ENCODE assay signal across 8 cellular contexts in the genomic region with DNA sequence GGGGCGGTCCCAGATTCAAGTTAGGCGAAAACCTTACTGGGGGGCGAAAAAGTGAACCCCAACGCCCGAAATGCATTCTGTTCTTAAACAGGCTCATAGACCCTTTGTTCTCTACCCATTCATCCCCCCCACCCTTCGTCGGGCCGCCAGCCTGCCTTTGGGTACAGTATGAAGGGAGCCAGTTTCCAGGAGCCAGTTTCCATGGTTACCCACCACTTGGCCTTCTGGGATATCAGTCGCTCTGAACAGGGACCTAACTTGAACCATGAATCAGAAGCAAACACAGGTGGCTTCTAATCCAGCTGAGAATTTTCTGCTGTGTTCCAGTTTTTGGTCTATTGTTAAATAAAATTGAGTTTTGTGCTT. TPM values are rescaled to one million over a fixed set of nuclear protein-coding genes. Genes with fewer than 3 reads are reported as not detected.
A peak's percentile ranks its signal among the peaks of the same experiment; 100 is the strongest.
DNase-seq lines count a peak whose midpoint lies in the region; ATAC-seq lines count a peak whose summit lies in the region.

No MANE protein-coding gene starts in this region.

- H3K4me1 Mint-ChIP-seq in activated CD8-positive, alpha-beta T cell treated with anti-CD3 and anti-CD28 coated beads, Interleukin-2, amount 10 ng/mL, durations not matched to agents 7 days and 5 days (ENCODE audit: low read depth), result peaks cover 22% of the 10 kb centered on the region

- H3K9me3 Mint-ChIP-seq in activated CD8-positive, alpha-beta T cell treated with anti-CD3 and anti-CD28 coated beads, Interleukin-2, amount 10 ng/mL, durations not matched to agents 7 days and 5 days (ENCODE audit: insufficient read depth), result peaks cover 7% of the 10 kb centered on the region

- ATAC-seq in HG03280 (IDR thresholded peaks at IDR 0.05; ENCODE audit: unreplicated experiment), result peak; percentile 50
- peak; percentile 77 for ATAC-seq in activated CD8-positive, alpha-beta T cell treated with anti-CD3 and anti-CD28 coated beads, Interleukin-2, amount 10 ng/mL, durations not matched to agents 7 days and 5 days

- peak overlapping the region; percentile 100 for H3K4me3 Mint-ChIP-seq in activated CD8-positive, alpha-beta T cell treated with anti-CD3 and anti-CD28 coated beads, Interleukin-2, amount 10 ng/mL, durations not matched to agents 7 days and 5 days

- peak overlapping the region; percentile 100 for H3K27ac Mint-ChIP-seq in activated CD8-positive, alpha-beta T cell treated with anti-CD3 and anti-CD28 coated beads, Interleukin-2, amount 10 ng/mL, durations not matched to agents 7 days and 5 days

- peak; percentile 36 for DNase-seq in NK-92 treated with Interleukin-12 subunit alpha and Interleukin-12 subunit beta, amount 100 ng/mL, for 24 hours (lab: John Stamatoyannopoulos, UW)
- DNase-seq in NK-92 (lab: John Stamatoyannopoulos, UW; ENCODE audit: unreplicated experiment) (no peak), NCI-H524 treated with DMSO at 0.1 percent for 48 hours (lab: John Stamatoyannopoulos, UW) (peak; percentile 59), lung microvascular endothelial cell (ENCODE audit: low read depth in 2 of 2) (peak; percentile 79 to 82)
- DNase-seq in activated CD8-positive, alpha-beta T cell treated with anti-CD3 and anti-CD28 coated beads, Interleukin-2, amount 10 ng/mL, durations not matched to agents 7 days and 5 days, result peak; percentile 71
- peak; percentile 55 for DNase-seq in effector CD8-positive, alpha-beta T cell (lab: John Stamatoyannopoulos, UW)
- peak; percentile 8 to 17 (median 15) for DNase-seq in stimulated activated CD4-positive, alpha-beta T cell treated with anti-CD3 and anti-CD28 coated beads, TNF-alpha, amount 100 ng/mL, for 4 hours (ENCODE audit: low read depth in 3 of 3)

- H3K27me3 Mint-ChIP-seq in activated CD8-positive, alpha-beta T cell treated with anti-CD3 and anti-CD28 coated beads, Interleukin-2, amount 10 ng/mL, durations not matched to agents 7 days and 5 days (ENCODE audit: low read depth), result no peaks in the 10 kb centered on the region

- H3K36me3 Mint-ChIP-seq in activated CD8-positive, alpha-beta T cell treated with anti-CD3 and anti-CD28 coated beads, Interleukin-2, amount 10 ng/mL, durations not matched to agents 7 days and 5 days (ENCODE audit: low read depth), result peaks cover 15% of the 10 kb centered on the region

- CTCF ChIA-PET in activated CD8-positive, alpha-beta T cell treated with anti-CD3 and anti-CD28 coated beads, Interleukin-2, amount 10 ng/mL, durations not matched to agents 7 days and 5 days (lab: Charles Lee), result interaction anchor here (0.9 to 1.6 kb wide), 4 partner anchors 44 to 263 kb away, joined by 3 to 7 read pairs (median 4); no protein-coding TSS in a partner anchor

- POLR2A ChIA-PET in activated CD8-positive, alpha-beta T cell treated with anti-CD3 and anti-CD28 coated beads, Interleukin-2, amount 10 ng/mL, durations not matched to agents 7 days and 5 days (lab: Charles Lee), result interaction anchor here (1.2 to 2.0 kb wide), 2 partner anchors 53 to 277 kb away, joined by 4 to 27 read pairs; partner anchors contain the start of gene CLTC

RNA-seq across cellular contexts. Expression of gene DHX40, which starts 0.5 kb away (rescaled TPM):
- 10 to 100 TPM; 17.7 to 20.8 TPM for total RNA-seq in activated CD8-positive, alpha-beta T cell treated with anti-CD3 and anti-CD28 coated beads, Interleukin-2, amount 10 ng/mL, durations not matched to agents 7 days and 5 days
- 37.1 and 40.1 TPM in 2 replicates for total RNA-seq in lung microvascular endothelial cell

RNA-seq across cellular contexts. Expression of gene CLTC, which starts 53.8 kb away (rescaled TPM):
- 100 to 1,000 TPM; 126 to 131 TPM for total RNA-seq in activated CD8-positive, alpha-beta T cell treated with anti-CD3 and anti-CD28 coated beads, Interleukin-2, amount 10 ng/mL, durations not matched to agents 7 days and 5 days
- 313 and 327 TPM in 2 replicates for total RNA-seq in lung microvascular endothelial cell
